Comparison of ENCODE assay signal across 9 cellular contexts in the genomic region with DNA sequence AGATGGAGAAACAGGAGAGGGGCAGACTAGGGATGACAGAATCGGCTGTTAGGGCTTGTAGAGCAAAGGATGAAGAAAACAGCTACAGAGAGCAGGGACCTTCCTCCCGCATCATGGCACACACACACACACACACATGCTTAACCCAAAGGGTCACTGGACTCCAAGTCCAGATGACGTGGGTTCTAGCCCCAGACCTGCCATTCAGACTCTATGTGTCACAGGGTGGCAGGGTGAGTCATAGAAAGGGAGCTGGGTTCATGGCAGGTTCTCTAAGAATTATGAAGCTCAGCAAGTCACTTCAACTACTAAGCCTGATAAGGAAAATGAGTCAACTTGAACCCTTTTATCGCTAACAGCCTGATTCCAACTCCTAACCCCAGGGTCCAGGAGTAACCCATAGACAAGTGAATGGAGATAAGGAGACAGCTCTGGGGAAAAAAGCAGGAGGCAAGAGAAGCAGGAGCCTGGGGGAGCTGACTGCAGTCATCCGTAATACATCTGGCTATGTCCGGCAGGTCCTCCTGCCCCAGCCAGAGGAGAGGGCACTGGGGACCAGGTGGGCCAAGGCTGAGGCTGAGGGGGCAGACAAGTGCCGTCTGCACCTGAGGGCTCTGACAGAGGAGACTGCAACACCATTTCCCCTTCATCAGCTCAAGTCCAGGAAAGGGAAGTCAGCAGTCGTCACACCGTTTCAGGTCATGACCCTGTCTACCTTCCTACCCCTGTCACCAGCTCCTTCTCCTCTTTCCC. TPM values are rescaled to one million over a fixed set of nuclear protein-coding genes. Genes with fewer than 3 reads are reported as not detected.
A peak's percentile ranks its signal among the peaks of the same experiment; 100 is the strongest.
DNase-seq lines count a peak whose midpoint lies in the region; ATAC-seq and TF ChIP-seq lines count a peak whose summit lies in the region.
"Had no signal": no experiment of that assay in that cellular context is flagged by ENCODE, and none has a peak within 500 bp of the region (broad histone marks: within the 10 kb centered on the region; RNA-seq: fewer than 3 reads in every experiment).

No MANE protein-coding gene starts in this region.

- H3K4me3 ChIP-seq in AG04450 (ENCODE audit: low read depth, low read length) (no peak overlapping the region), thyroid gland (replicated peaks in 1 of 3) (no peak overlapping the region)

- WGBS in thyroid gland, 2 donors: 76 to 79% methylated on average over 8 to 9 of the region's 9 CpGs

- no peak for TF ChIP-seq POLR2A in thyroid gland (IDR thresholded peaks at IDR 0.05)

- DNase-seq in AG04450 (ENCODE audit: low read depth, low spot score) (peak; percentile 81), LHCN-M2 (ENCODE audit: low read depth) (peak; percentile 95), islet precursor cell (peak; percentile 84), thyroid gland (no peak), HEK293T (ENCODE audit: extremely low spot score) (no peak), NCI-H524 treated with DMSO at 0.1 percent for 48 hours (lab: John Stamatoyannopoulos, UW) (no peak), DMS114 treated with DMSO at 0.1 percent for 48 hours (lab: John Stamatoyannopoulos, UW; ENCODE audit: unreplicated experiment) (no peak)
- DNase-seq in activated naive CD8-positive, alpha-beta T cell treated with anti-CD3 and anti-CD28 coated beads, Interleukin-2, amount 50 U/mL, for 24 hours: peak; percentile 58

- H3K27ac Mint-ChIP-seq in activated naive CD8-positive, alpha-beta T cell treated with anti-CD3 and anti-CD28 coated beads, Interleukin-2, amount 50 U/mL, for 24 hours: peak overlapping the region; percentile 59

- H3K27ac ChIP-seq in AG04450 (ENCODE audit: low read depth, low read length): peak overlapping the region; percentile 11
- H3K27ac ChIP-seq in thyroid gland: peak overlapping the region; percentile 30 to 84 (median 78)

- POLR2A ChIA-PET in AG04450 (lab: Yijun Ruan, JAX): interaction anchor here (0.9 to 2.7 kb wide), 4 partner anchors 10 to 125 kb away, joined by 4 to 19 read pairs (median 6); partner anchors contain the start of genes LTBR and VAMP1
- POLR2A ChIA-PET in HEK293T (lab: Yijun Ruan, JAX): interaction anchor here (0.6 to 2.0 kb wide), 8 partner anchors 9 to 189 kb away, joined by 3 to 23 read pairs (median 4); partner anchors contain the start of genes GAPDH, MRPL51, SCNN1A and TAPBPL

- H3K36me3 ChIP-seq in thyroid gland: no peaks in the 10 kb centered on the region

- no peaks in the 10 kb centered on the region for H3K27me3 ChIP-seq in AG04450 (ENCODE audit: control insufficient read depth, insufficient read depth, low read length)
- no peaks in the 10 kb centered on the region for H3K27me3 ChIP-seq in thyroid gland

- no peak overlapping the region for H3K4me3 Mint-ChIP-seq in activated naive CD8-positive, alpha-beta T cell treated with anti-CD3 and anti-CD28 coated beads, Interleukin-2, amount 50 U/mL, for 24 hours

- no peaks in the 10 kb centered on the region for H3K36me3 Mint-ChIP-seq in activated naive CD8-positive, alpha-beta T cell treated with anti-CD3 and anti-CD28 coated beads, Interleukin-2, amount 50 U/mL, for 24 hours (ENCODE audit: low read depth)
- H3K36me3 Mint-ChIP-seq: brain had no signal

- peaks cover 7% of the 10 kb centered on the region; the same call in 1 of the 2 replicates for H3K9me3 ChIP-seq in AG04450 (ENCODE audit: control insufficient read depth, insufficient read depth, low read length)
- no peaks in the 10 kb centered on the region for H3K9me3 ChIP-seq in thyroid gland

- intact Hi-C loops in thyroid gland (cut with DNase I): no loop called here

- CTCF ChIA-PET in AG04450 (lab: Charles Lee) (interaction anchor here (0.7 to 0.9 kb wide), 2 partner anchors 22 to 32 kb away, joined by 3 read pairs; no protein-coding TSS in a partner anchor), HEK293T (lab: Yijun Ruan, JAX) (interaction anchor here (0.6 to 2.0 kb wide), 9 partner anchors 9 to 61 kb away, joined by 3 to 11 read pairs (median 4); no protein-coding TSS in a partner anchor)

- no peak for TF ChIP-seq CTCF in AG04450 (IDR thresholded peaks at IDR 0.05; ENCODE audit: low read depth, low read length)
- no peak for TF ChIP-seq CTCF in thyroid gland (IDR thresholded peaks at IDR 0.05)

- H3K4me1 ChIP-seq in thyroid gland: peaks cover 20 to 61% of the 10 kb centered on the region in 2 donors

- peaks cover 51% of the 10 kb centered on the region for H3K4me1 Mint-ChIP-seq in activated naive CD8-positive, alpha-beta T cell treated with anti-CD3 and anti-CD28 coated beads, Interleukin-2, amount 50 U/mL, for 24 hours

- ATAC-seq in activated naive CD8-positive, alpha-beta T cell treated with anti-CD3 and anti-CD28 coated beads, Interleukin-2, amount 50 U/mL, for 24 hours: peak; percentile 81

- H3K27me3 Mint-ChIP-seq in activated naive CD8-positive, alpha-beta T cell treated with anti-CD3 and anti-CD28 coated beads, Interleukin-2, amount 50 U/mL, for 24 hours: no peaks in the 10 kb centered on the region
- H3K27me3 Mint-ChIP-seq: brain had no signal

- H3K9me3 Mint-ChIP-seq in activated naive CD8-positive, alpha-beta T cell treated with anti-CD3 and anti-CD28 coated beads, Interleukin-2, amount 50 U/mL, for 24 hours: no peaks in the 10 kb centered on the region
- H3K9me3 Mint-ChIP-seq: brain had no signal

TF ChIP-seq in HEK293T, 16 proteins besides CTCF, POLR2A, EP300 and RAD21:
- TF ChIP-seq ZNF384 (IDR thresholded peaks at IDR 0.05) (no peak), FOXA1 (IDR thresholded peaks at IDR 0.05) (no peak)

RNA-seq across cellular contexts. Expression of gene TNFRSF1A, which starts 3.6 kb away (rescaled TPM):
- polyA plus RNA-seq in AG04450 (2011; rRNA removed): 231 and 255 TPM in 2 replicates
- 222 and 237 TPM in 2 replicates for polyA minus RNA-seq in AG04450 (2011; rRNA and poly(A)+ RNA removed)
- 177 and 233 TPM in 2 replicates for total RNA-seq in LHCN-M2 (2014; rRNA removed)
- polyA plus RNA-seq in LHCN-M2 (2012): 109 TPM
- 100 to 1,000 TPM; 131 to 185 (median 150) TPM for total RNA-seq in thyroid gland

RNA-seq across cellular contexts. Expression of gene SCNN1A, which starts 29.9 kb away (rescaled TPM):
- 0.25 and 0.26 TPM in 2 replicates for polyA plus RNA-seq in AG04450 (2011; rRNA removed)
- 0.14 and 0.39 TPM in 2 replicates for polyA minus RNA-seq in AG04450 (2011; rRNA and poly(A)+ RNA removed)
- total RNA-seq in LHCN-M2 (2014; rRNA removed): 0.32 and 0.69 TPM in 2 replicates
- polyA plus RNA-seq in LHCN-M2 (2012): 1.8 TPM
- 100 to 1,000 TPM; 229 to 449 (median 336) TPM for total RNA-seq in thyroid gland

RNA-seq across cellular contexts. Expression of gene PLEKHG6, which starts 35.0 kb away (rescaled TPM):
- polyA plus RNA-seq in AG04450 (2011; rRNA removed): 0.06 and 0.15 TPM in 2 replicates
- 0.26 and 0.51 TPM in 2 replicates for polyA minus RNA-seq in AG04450 (2011; rRNA and poly(A)+ RNA removed)
- not detected in 2 replicates for total RNA-seq in LHCN-M2 (2014; rRNA removed)
- 0.23 TPM for polyA plus RNA-seq in LHCN-M2 (2012)
- total RNA-seq in thyroid gland: 100 to 1,000 TPM in 1 of 4 donors, 10 to 100 TPM in 1, 1 to 10 TPM in 2; 4.0 to 325 (median 14.1) TPM

RNA-seq across cellular contexts. Expression of gene LTBR, which starts 38.5 kb away (rescaled TPM):
- 32.1 and 38.8 TPM in 2 replicates for polyA plus RNA-seq in AG04450 (2011; rRNA removed)
- 23.5 and 26.6 TPM in 2 replicates for polyA minus RNA-seq in AG04450 (2011; rRNA and poly(A)+ RNA removed)
- total RNA-seq in LHCN-M2 (2014; rRNA removed) (152 and 184 TPM in 2 replicates), thyroid gland (100 to 1,000 TPM; 152 to 215 (median 178) TPM)
- 103 TPM for polyA plus RNA-seq in LHCN-M2 (2012)

Comparison
In these comparisons a context has a peak if more than half of its experiments do, and no peak if none do; other contexts are left out.
1. DNase-seq: peak in AG04450 (single experiment), LHCN-M2 (single experiment), activated naive CD8-positive, alpha-beta T cell treated with anti-CD3 and anti-CD28 coated beads, Interleukin-2, amount 50 U/mL, for 24 hours (single experiment) and islet precursor cell (single experiment); none in thyroid gland (0 of 2), HEK293T (single experiment), NCI-H524 treated with DMSO at 0.1 percent for 48 hours (single experiment) and DMS114 treated with DMSO at 0.1 percent for 48 hours (single experiment).
2. RNA of gene SCNN1A, which starts 29.9 kb away (total RNA-seq): 229 to 449 TPM in thyroid gland; 0.32 to 0.69 TPM in LHCN-M2; every median in the first group is over 100 times any median in the second.